Comparison of ENCODE assay signal across 25 cellular contexts in the genomic region with DNA sequence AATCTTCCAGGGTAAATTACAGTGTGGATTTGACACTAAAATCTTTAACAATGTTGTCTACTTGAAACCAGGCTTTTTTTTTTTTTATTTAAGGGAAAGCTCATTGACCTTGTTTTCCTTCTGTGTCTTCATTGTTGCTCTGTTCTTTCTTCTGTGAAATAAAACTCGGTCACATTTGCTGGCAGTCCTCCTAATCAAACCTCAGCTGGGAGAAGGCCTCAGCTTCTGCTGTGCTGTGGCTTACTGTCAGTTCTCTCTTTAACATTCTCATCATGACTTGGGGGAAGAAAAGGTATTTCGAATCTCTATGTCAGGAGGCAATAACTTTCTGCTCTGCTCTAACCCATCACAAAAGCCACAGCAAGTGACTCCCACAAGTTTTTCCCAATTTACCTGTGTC.
A peak's percentile ranks its signal among the peaks of the same experiment; 100 is the strongest.
DNase-seq lines count a peak whose midpoint lies in the region; ATAC-seq and TF ChIP-seq lines count a peak whose summit lies in the region.
"Had no signal": no experiment of that assay in that cellular context is flagged by ENCODE, and none has a peak within 500 bp of the region (broad histone marks: within the 10 kb centered on the region; RNA-seq: fewer than 3 reads in every experiment).

No MANE protein-coding gene starts in this region.

- H3K27me3 ChIP-seq in HUES6 (ENCODE audit: control insufficient read depth, insufficient read depth, low read length) (no peaks in the 10 kb centered on the region), layer of hippocampus (ENCODE audit: control insufficient read depth, insufficient read depth, low read length) (no peaks in the 10 kb centered on the region), lower lobe of right lung (ENCODE audit: low read depth) (no peaks in the 10 kb centered on the region), left ventricle myocardium inferior (ENCODE audit: low read depth) (no peaks in the 10 kb centered on the region), uterus (no peaks in the 10 kb centered on the region)
- H3K27me3 ChIP-seq: pancreas, SJSA1 had no signal

- DNase-seq in cerebellum (ENCODE audit: low spot score) (peak; percentile 12), lower lobe of right lung (no peak), left ventricle myocardium inferior (no peak), uterus (no peak)
- DNase-seq: activated CD4-positive, alpha-beta memory T cell treated with anti-CD3 and anti-CD28 coated beads for 36 hours; activated T-cell treated with anti-CD3 and anti-CD28 coated beads, Interleukin-2, amount 50 U/mL, for 1 hour; CD4-positive, alpha-beta T cell; central memory CD4-positive, alpha-beta T cell; DMS53; effector CD8-positive, alpha-beta T cell; glutamatergic neuron; GM23248; KG1; NCI-H1930; NCI-H226; NCI-H774; pancreas had no signal

- intact Hi-C loops in lower lobe of right lung (cut with DNase I) (no loop called here), left ventricle myocardium inferior (cut with micrococcal nuclease) (no loop called here), uterus (cut with DNase I; ENCODE audit: low total_unique reads) (no loop called here)

- no peak for TF ChIP-seq POLR2A in uterus (IDR thresholded peaks at IDR 0.05)

- H3K36me3 ChIP-seq in HUES6 (ENCODE audit: control insufficient read depth, insufficient read depth, low read length) (no peaks in the 10 kb centered on the region), lower lobe of right lung (no peaks in the 10 kb centered on the region), left ventricle myocardium inferior (no peaks in the 10 kb centered on the region), uterus (no peaks in the 10 kb centered on the region)
- H3K36me3 ChIP-seq: pancreas, SJSA1 had no signal

- H3K27me3 Mint-ChIP-seq in stimulated activated memory B cell treated with anti-CD40 and anti-IgM and Interleukin-4, amounts not matched to agents 10 μg/mL and 1 μg/mL and 100 μg/mL, for 72 hours, result no peaks in the 10 kb centered on the region
- H3K27me3 Mint-ChIP-seq: activated CD4-positive, alpha-beta memory T cell treated with anti-CD3 and anti-CD28 coated beads for 36 hours; CD4-positive, alpha-beta T cell had no signal

- peak overlapping the region; percentile 53; the same call in 1 of the 2 replicates for H3K27ac ChIP-seq in HUES6 (ENCODE audit: low read depth, low read length)
- H3K27ac ChIP-seq in layer of hippocampus (ENCODE audit: low read depth, low read length), result peak overlapping the region; percentile 30
- no peak overlapping the region for H3K27ac ChIP-seq in lower lobe of right lung
- no peak overlapping the region for H3K27ac ChIP-seq in left ventricle myocardium inferior (replicated peaks)
- peak overlapping the region in 1 of 2 donors; percentile 17 for H3K27ac ChIP-seq in uterus
- H3K27ac ChIP-seq: GM23248, pancreas, SJSA1 had no signal

- no peaks in the 10 kb centered on the region for H3K9me3 Mint-ChIP-seq in stimulated activated memory B cell treated with anti-CD40 and anti-IgM and Interleukin-4, amounts not matched to agents 10 μg/mL and 1 μg/mL and 100 μg/mL, for 72 hours
- H3K9me3 Mint-ChIP-seq: T-helper 1 cell treated with Interleukin-12 subunit alpha and Interleukin-12 subunit beta and Interleukin-4 antibody, amounts not matched to agents 30 μg/mL and 1 μg/mL, for 36 hours had no signal

- no peaks in the 10 kb centered on the region for H3K36me3 Mint-ChIP-seq in stimulated activated memory B cell treated with anti-CD40 and anti-IgM and Interleukin-4, amounts not matched to agents 10 μg/mL and 1 μg/mL and 100 μg/mL, for 72 hours
- H3K36me3 Mint-ChIP-seq: activated CD4-positive, alpha-beta memory T cell treated with anti-CD3 and anti-CD28 coated beads for 36 hours; stimulated activated effector memory CD8-positive, alpha-beta T cell treated with anti-CD3 and anti-CD28 coated beads, Interleukin-12 subunit alpha, Interleukin-12 subunit beta, amount 100 ng/mL, for 72 hours had no signal

- H3K9ac ChIP-seq in HUES6 (ENCODE audit: low read length), result no peak overlapping the region
- H3K9ac ChIP-seq: GM23248 had no signal

- H3K4me3 ChIP-seq in HUES6 (ENCODE audit: low read depth, low read length), result no peak overlapping the region
- no peak overlapping the region for H3K4me3 ChIP-seq in lower lobe of right lung
- no peak overlapping the region for H3K4me3 ChIP-seq in left ventricle myocardium inferior
- H3K4me3 ChIP-seq in uterus, result no peak overlapping the region
- H3K4me3 ChIP-seq: GM23248, lung, pancreas, SJSA1 had no signal

- no peaks in the 10 kb centered on the region for H3K4me1 Mint-ChIP-seq in stimulated activated memory B cell treated with anti-CD40 and anti-IgM and Interleukin-4, amounts not matched to agents 10 μg/mL and 1 μg/mL and 100 μg/mL, for 72 hours
- H3K4me1 Mint-ChIP-seq: stimulated activated effector memory CD8-positive, alpha-beta T cell treated with anti-CD3 and anti-CD28 coated beads, Interleukin-12 subunit alpha, Interleukin-12 subunit beta, amount 100 ng/mL, for 72 hours had no signal

- no peak for ATAC-seq in stimulated activated memory B cell treated with anti-CD40 and anti-IgM and Interleukin-4, amounts not matched to agents 10 μg/mL and 1 μg/mL and 100 μg/mL, for 72 hours
- no peak for ATAC-seq in lower lobe of right lung
- ATAC-seq: esophagus mucosa; stimulated activated effector memory CD8-positive, alpha-beta T cell treated with anti-CD3 and anti-CD28 coated beads, Interleukin-12 subunit alpha, Interleukin-12 subunit beta, amount 100 ng/mL, for 72 hours had no signal

- H3K4me1 ChIP-seq in HUES6 (ENCODE audit: control insufficient read depth, insufficient read depth, low read length), result peaks cover 18% of the 10 kb centered on the region
- no peaks in the 10 kb centered on the region for H3K4me1 ChIP-seq in lower lobe of right lung
- peaks cover 24% of the 10 kb centered on the region for H3K4me1 ChIP-seq in left ventricle myocardium inferior
- H3K4me1 ChIP-seq in uterus, result no peaks in the 10 kb centered on the region
- H3K4me1 ChIP-seq: SJSA1 had no signal

- H3K4me3 Mint-ChIP-seq in stimulated activated memory B cell treated with anti-CD40 and anti-IgM and Interleukin-4, amounts not matched to agents 10 μg/mL and 1 μg/mL and 100 μg/mL, for 72 hours, result no peak overlapping the region
- H3K4me3 Mint-ChIP-seq: activated CD4-positive, alpha-beta memory T cell treated with anti-CD3 and anti-CD28 coated beads for 36 hours; CD4-positive, alpha-beta T cell; stimulated activated effector memory CD8-positive, alpha-beta T cell treated with anti-CD3 and anti-CD28 coated beads, Interleukin-12 subunit alpha, Interleukin-12 subunit beta, amount 100 ng/mL, for 72 hours; T-helper 1 cell treated with Interleukin-12 subunit alpha and Interleukin-12 subunit beta and Interleukin-4 antibody, amounts not matched to agents 30 μg/mL and 1 μg/mL, for 36 hours had no signal

- no peaks in the 10 kb centered on the region; the same call in 1 of the 2 replicates for H3K9me3 ChIP-seq in HUES6 (ENCODE audit: control insufficient read depth, insufficient read depth, low read depth, low read length)
- no peaks in the 10 kb centered on the region for H3K9me3 ChIP-seq in lower lobe of right lung
- peaks cover under 1% of the 10 kb centered on the region for H3K9me3 ChIP-seq in left ventricle myocardium inferior (replicated peaks)
- H3K9me3 ChIP-seq in uterus, result no peaks in the 10 kb centered on the region
- H3K9me3 ChIP-seq: pancreas, SJSA1 had no signal

- peak overlapping the region; percentile 37 for H3K27ac Mint-ChIP-seq in stimulated activated memory B cell treated with anti-CD40 and anti-IgM and Interleukin-4, amounts not matched to agents 10 μg/mL and 1 μg/mL and 100 μg/mL, for 72 hours
- H3K27ac Mint-ChIP-seq: activated CD4-positive, alpha-beta memory T cell treated with anti-CD3 and anti-CD28 coated beads for 36 hours; CD4-positive, alpha-beta T cell; stimulated activated effector memory CD8-positive, alpha-beta T cell treated with anti-CD3 and anti-CD28 coated beads, Interleukin-12 subunit alpha, Interleukin-12 subunit beta, amount 100 ng/mL, for 72 hours; T-helper 1 cell treated with Interleukin-12 subunit alpha and Interleukin-12 subunit beta and Interleukin-4 antibody, amounts not matched to agents 30 μg/mL and 1 μg/mL, for 36 hours had no signal

- no peak for TF ChIP-seq CTCF in lower lobe of right lung (IDR thresholded peaks at IDR 0.05)
- no peak for TF ChIP-seq CTCF in left ventricle myocardium inferior (IDR thresholded peaks at IDR 0.05; ENCODE audit: borderline replicate concordance)
- no peak for TF ChIP-seq CTCF in uterus (IDR thresholded peaks at IDR 0.05)

Comparison
In these comparisons a context has a peak if more than half of its experiments do, and no peak if none do; other contexts are left out.
1. H3K27ac ChIP-seq: peak in HUES6 (single experiment) and layer of hippocampus (single experiment); none in lower lobe of right lung (single experiment) and left ventricle myocardium inferior (single experiment).